ENCODE assay signal across 11 cellular contexts in genomic region chr10:108545921-108546320, GRCh38.
A peak's percentile ranks its signal among the peaks of the same experiment; 100 is the strongest.
DNase-seq lines count a peak whose midpoint lies in the region; ATAC-seq and TF ChIP-seq lines count a peak whose summit lies in the region.
"Had no signal": no experiment of that assay in that cellular context is flagged by ENCODE, and none has a peak within 500 bp of the region (broad histone marks: within the 10 kb centered on the region; RNA-seq: fewer than 3 reads in every experiment).

No MANE protein-coding gene starts in this region.

- peak; percentile 10 for DNase-seq in OCI-M1 (lab: John Stamatoyannopoulos, UW)
- DNase-seq in colonic mucosa: no peak
- DNase-seq in activated CD4-positive, alpha-beta T cell treated with anti-CD3 and anti-CD28 coated beads, Interleukin-2, amount 10 ng/mL, durations not matched to agents 24 days and 14 days: no peak
- no peak for DNase-seq in stimulated activated CD4-positive, alpha-beta T cell treated with anti-CD3 and anti-CD28 coated beads, Interleukin-2, amount 100 ng/mL, for 48 hours
- no peak for DNase-seq in left cardiac atrium
- DNase-seq: left colon, NCI-H774 had no signal

- no peak overlapping the region for H3K4me3 ChIP-seq in colonic mucosa

- H3K27ac Mint-ChIP-seq in activated CD4-positive, alpha-beta T cell treated with anti-CD3 and anti-CD28 coated beads, Interleukin-2, amount 10 ng/mL, durations not matched to agents 24 days and 14 days: no peak overlapping the region

- no peaks in the 10 kb centered on the region for H3K27me3 Mint-ChIP-seq in activated CD4-positive, alpha-beta T cell treated with anti-CD3 and anti-CD28 coated beads, Interleukin-2, amount 10 ng/mL, durations not matched to agents 24 days and 14 days

- no peak for TF ChIP-seq CTCF in colonic mucosa (IDR thresholded peaks at IDR 0.05)

- ATAC-seq in GM18867 (IDR thresholded peaks at IDR 0.05; ENCODE audit: unreplicated experiment) (peak; percentile 83), GM21526 (IDR thresholded peaks at IDR 0.05; ENCODE audit: low FRiP score, unreplicated experiment) (peak; percentile 86), HG03097 (IDR thresholded peaks at IDR 0.05; ENCODE audit: low FRiP score, unreplicated experiment) (peak; percentile 87), left cardiac atrium (no peak)
- ATAC-seq: left colon had no signal

- H3K9ac ChIP-seq in colonic mucosa (ENCODE audit: low read depth in 2 of 2, low read length in 2 of 2): no peak overlapping the region

- no peak overlapping the region for H3K27ac ChIP-seq in colonic mucosa
- H3K27ac ChIP-seq: neutrophil had no signal

- no peaks in the 10 kb centered on the region for H3K27me3 ChIP-seq in colonic mucosa
- H3K27me3 ChIP-seq: neutrophil had no signal

- no peaks in the 10 kb centered on the region for H3K4me1 Mint-ChIP-seq in activated CD4-positive, alpha-beta T cell treated with anti-CD3 and anti-CD28 coated beads, Interleukin-2, amount 10 ng/mL, durations not matched to agents 24 days and 14 days

- intact Hi-C loops in colonic mucosa (cut with DNase I): loop anchor here (10.0 kb wide), 2 partner anchors 1841 to 1921 kb away; no protein-coding TSS in a partner anchor
- intact Hi-C loops in activated CD4-positive, alpha-beta T cell treated with anti-CD3 and anti-CD28 coated beads, Interleukin-2, amount 10 ng/mL, durations not matched to agents 24 days and 14 days (cut with micrococcal nuclease): loop anchor here (2.0 kb wide), 1 partner anchor 1835 kb away; no protein-coding TSS in a partner anchor
- intact Hi-C loops in left cardiac atrium (cut with DNase I): loop anchor here in 1 of 2 donors (10.0 kb wide), 1 partner anchor 1841 kb away; no protein-coding TSS in a partner anchor

- no peaks in the 10 kb centered on the region for H3K9me3 Mint-ChIP-seq in activated CD4-positive, alpha-beta T cell treated with anti-CD3 and anti-CD28 coated beads, Interleukin-2, amount 10 ng/mL, durations not matched to agents 24 days and 14 days

- H3K9me3 ChIP-seq in colonic mucosa: no peaks in the 10 kb centered on the region
- H3K9me3 ChIP-seq: neutrophil had no signal

- no peaks in the 10 kb centered on the region for H3K36me3 Mint-ChIP-seq in activated CD4-positive, alpha-beta T cell treated with anti-CD3 and anti-CD28 coated beads, Interleukin-2, amount 10 ng/mL, durations not matched to agents 24 days and 14 days (ENCODE audit: low read depth)

- no peaks in the 10 kb centered on the region for H3K4me1 ChIP-seq in colonic mucosa

- no peak overlapping the region for H3K4me3 Mint-ChIP-seq in activated CD4-positive, alpha-beta T cell treated with anti-CD3 and anti-CD28 coated beads, Interleukin-2, amount 10 ng/mL, durations not matched to agents 24 days and 14 days

- no peaks in the 10 kb centered on the region for H3K36me3 ChIP-seq in colonic mucosa
- H3K36me3 ChIP-seq: neutrophil had no signal

Comparison
In these comparisons a context has a peak if more than half of its experiments do, and no peak if none do; other contexts are left out.
1. ATAC-seq: peak in GM18867 (single experiment), GM21526 (single experiment) and HG03097 (single experiment); none in left cardiac atrium (0 of 2).